In the genomic region with DNA sequence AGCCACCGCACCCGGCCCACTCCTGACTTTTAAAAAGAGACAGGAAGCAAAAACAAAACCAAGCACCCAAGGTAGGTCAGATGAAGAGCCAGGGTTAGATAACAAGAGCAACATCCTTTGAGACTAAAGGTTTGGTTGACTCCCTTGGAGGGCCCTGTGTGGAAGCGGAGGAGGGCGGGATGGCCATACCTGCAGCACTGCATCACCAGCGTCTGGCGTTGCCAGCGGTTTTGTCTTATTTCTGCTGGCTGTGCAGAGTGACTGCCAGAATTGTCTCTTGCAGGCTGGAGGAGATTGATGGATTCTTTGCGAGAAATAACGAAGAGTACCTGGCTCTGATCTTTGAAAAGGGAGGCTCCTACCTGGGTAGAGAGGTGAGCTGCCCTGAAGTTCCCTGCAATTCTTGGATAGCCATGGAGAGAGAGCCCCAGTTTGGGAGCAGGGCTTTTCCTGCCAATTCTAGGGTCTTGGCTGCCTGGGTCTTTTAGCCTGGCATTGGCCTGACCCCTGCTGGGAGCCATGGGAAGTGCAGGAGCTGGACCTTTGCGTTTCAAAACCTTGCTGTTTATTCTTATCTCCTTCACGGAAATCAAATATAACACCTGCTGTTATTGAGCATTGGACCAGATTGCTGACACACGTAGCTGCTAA, we compare ENCODE assay signal across 8 cellular contexts. TPM values are rescaled to one million over a fixed set of nuclear protein-coding genes. Genes with fewer than 3 reads are reported as not detected.
DNase-seq lines count a peak whose midpoint lies in the region; ATAC-seq and TF ChIP-seq lines count a peak whose summit lies in the region.

No MANE protein-coding gene starts in this region.

- TF ChIP-seq POLR2A in lower leg skin (IDR thresholded peaks at IDR 0.05): no peak

- H3K36me3 Mint-ChIP-seq in progenitor cell of endocrine pancreas (ENCODE audit: insufficient read depth): peaks cover 17% of the 10 kb centered on the region

- no peak overlapping the region for H3K27ac Mint-ChIP-seq in progenitor cell of endocrine pancreas

- peak; percentile 93 for TF ChIP-seq CTCF in progenitor cell of endocrine pancreas (IDR thresholded peaks at IDR 0.05; ENCODE audit: unreplicated experiment)
- TF ChIP-seq CTCF in lower leg skin (IDR thresholded peaks at IDR 0.05): peak in 1 of 3 donors; percentile 84

- H3K4me3 ChIP-seq in lower leg skin (ENCODE audit: low read depth, poor library complexity, severe bottlenecking): no peak overlapping the region

- H3K4me1 Mint-ChIP-seq in progenitor cell of endocrine pancreas (ENCODE audit: low read depth): no peaks in the 10 kb centered on the region

- intact Hi-C loops in lower leg skin (cut with DNase I; ENCODE audit: low total_unique reads): no loop called here

- 52 to 57% methylated on average over 12 of the region's 12 CpGs for WGBS in lower leg skin, 2 donors

- ATAC-seq in HG03159 (IDR thresholded peaks at IDR 0.05; ENCODE audit: unreplicated experiment) (peak; percentile 60), GM19397 (IDR thresholded peaks at IDR 0.05; ENCODE audit: unreplicated experiment) (no peak)

- DNase-seq in Daoy (ENCODE audit: low read depth): peak; percentile 59
- DNase-seq in RPMI7951 (ENCODE audit: low read depth): peak; percentile 38
- peak; percentile 39 for DNase-seq in activated gamma-delta T cell treated with anti-CD3 and anti-CD28 coated beads, Interleukin-2, amount 50 U/mL, for 16 hours (ENCODE audit: low read depth)
- DNase-seq in germinal center (ENCODE audit: low spot score): peak; percentile 79
- peak; percentile 66 for DNase-seq in progenitor cell of endocrine pancreas (ENCODE audit: low spot score, unreplicated experiment)
- DNase-seq in lower leg skin (ENCODE audit: low spot score in 2 of 2): no peak

- no peaks in the 10 kb centered on the region for H3K9me3 Mint-ChIP-seq in progenitor cell of endocrine pancreas (ENCODE audit: low read depth)

- no peak overlapping the region for H3K4me3 Mint-ChIP-seq in progenitor cell of endocrine pancreas (ENCODE audit: low read depth)

- H3K27me3 Mint-ChIP-seq in progenitor cell of endocrine pancreas: no peaks in the 10 kb centered on the region

RNA-seq across cellular contexts. Expression of a gene that starts 24.0 kb away (rescaled TPM):
- total RNA-seq in Daoy (2014; rRNA removed; shearing (Covaris generic)): 155 and 172 TPM in 2 replicates
- total RNA-seq in RPMI7951 (2014; rRNA removed; shearing (Covaris generic)): 53.3 and 62.4 TPM in 2 replicates
- total RNA-seq in progenitor cell of endocrine pancreas (215 and 221 TPM in 2 replicates), lower leg skin (10 to 100 TPM; 77.7 to 90.3 (median 87.3) TPM)

RNA-seq across cellular contexts. Expression of a gene that starts 51.4 kb away (rescaled TPM):
- 0.17 and 1.4 TPM in 2 replicates for total RNA-seq in Daoy (2014; rRNA removed; shearing (Covaris generic))
- total RNA-seq in RPMI7951 (2014; rRNA removed; shearing (Covaris generic)): 0.12 and 0.20 TPM in 2 replicates
- total RNA-seq in progenitor cell of endocrine pancreas: 0.55 and 0.62 TPM in 2 replicates
- total RNA-seq in lower leg skin: under 1 TPM in 3 of 4 donors, not detected in 1; 0.08 to 0.32 (median 0.17) TPM

Comparison
In these comparisons a context has a peak if more than half of its experiments do, and no peak if none do; other contexts are left out.
1. DNase-seq: peak in Daoy (single experiment), RPMI7951 (single experiment), activated gamma-delta T cell treated with anti-CD3 and anti-CD28 coated beads, Interleukin-2, amount 50 U/mL, for 16 hours (single experiment), germinal center (single experiment) and progenitor cell of endocrine pancreas (single experiment); none in lower leg skin (0 of 2).